Comparison of ENCODE assay signal across 27 cellular contexts in genomic region chr1:26775666-26776065, GRCh38. TPM values are rescaled to one million over a fixed set of nuclear protein-coding genes. Genes with fewer than 3 reads are reported as not detected.
DNase-seq lines count a peak whose midpoint lies in the region; ATAC-seq and TF ChIP-seq lines count a peak whose summit lies in the region.
"Had no signal": no experiment of that assay in that cellular context is flagged by ENCODE, and none has a peak within 500 bp of the region (broad histone marks: within the 10 kb centered on the region; RNA-seq: fewer than 3 reads in every experiment).

No MANE protein-coding gene starts in this region.

- no peak overlapping the region for H3K4me3 Mint-ChIP-seq in activated CD4-positive, alpha-beta T cell treated with anti-CD3 and anti-CD28 coated beads for 36 hours
- H3K4me3 Mint-ChIP-seq in HFFc6 (no peak overlapping the region), memory B cell (no peak overlapping the region)
- H3K4me3 Mint-ChIP-seq: stimulated activated naive CD8-positive, alpha-beta T cell treated with anti-CD3 and anti-CD28 coated beads, Interleukin-15, Interleukin-2, amounts not matched to agents 100 ng/mL and 50 ng/mL, for 24 hours had no signal

- H3K9me3 Mint-ChIP-seq in activated CD4-positive, alpha-beta T cell treated with anti-CD3 and anti-CD28 coated beads for 36 hours (ENCODE audit: low read depth), result no peaks in the 10 kb centered on the region
- H3K9me3 Mint-ChIP-seq in HFFc6, result no peaks in the 10 kb centered on the region
- H3K9me3 Mint-ChIP-seq in memory B cell, result no peaks in the 10 kb centered on the region
- H3K9me3 Mint-ChIP-seq: stimulated activated naive CD8-positive, alpha-beta T cell treated with anti-CD3 and anti-CD28 coated beads, Interleukin-15, Interleukin-2, amounts not matched to agents 100 ng/mL and 50 ng/mL, for 24 hours had no signal

- H3K9me3 ChIP-seq in adrenal gland (replicated peaks in 1 of 3), result no peaks in the 10 kb centered on the region

- CTCF ChIA-PET in activated CD4-positive, alpha-beta T cell treated with anti-CD3 and anti-CD28 coated beads for 36 hours (lab: Charles Lee), result no interaction called here

- POLR2A ChIA-PET in activated CD4-positive, alpha-beta T cell treated with anti-CD3 and anti-CD28 coated beads for 36 hours (lab: Charles Lee), result no interaction called here

- H3K36me3 ChIP-seq in adrenal gland (replicated peaks in 1 of 2), result peaks cover 0 to 100% of the 10 kb centered on the region in 2 donors

- intact Hi-C loops in activated CD4-positive, alpha-beta T cell treated with anti-CD3 and anti-CD28 coated beads for 36 hours (cut with DNase I, micrococcal nuclease), result no loop called here
- intact Hi-C loops in adrenal gland (cut with DNase I), result no loop called here

- TF ChIP-seq POLR2A in adrenal gland (IDR thresholded peaks at IDR 0.05), result no peak

- H3K27ac Mint-ChIP-seq in activated CD4-positive, alpha-beta T cell treated with anti-CD3 and anti-CD28 coated beads for 36 hours, result peak overlapping the region; percentile 27
- H3K27ac Mint-ChIP-seq in HFFc6, result peak overlapping the region; percentile 55
- peak overlapping the region; percentile 11 for H3K27ac Mint-ChIP-seq in memory B cell
- H3K27ac Mint-ChIP-seq: stimulated activated naive CD8-positive, alpha-beta T cell treated with anti-CD3 and anti-CD28 coated beads, Interleukin-15, Interleukin-2, amounts not matched to agents 100 ng/mL and 50 ng/mL, for 24 hours had no signal

- no peaks in the 10 kb centered on the region for H3K27me3 ChIP-seq in adrenal gland
- H3K27me3 ChIP-seq: hepatocyte had no signal

- peak overlapping the region in 2 of 5 donors; percentile 24 to 47 for H3K27ac ChIP-seq in adrenal gland
- H3K27ac ChIP-seq: coronary artery, hepatocyte, WERI-Rb-1 had no signal

- TF ChIP-seq CTCF in HFFc6 (IDR thresholded peaks at IDR 0.05), result no peak
- TF ChIP-seq CTCF in adrenal gland (IDR thresholded peaks at IDR 0.05), result no peak

- ATAC-seq in activated CD4-positive, alpha-beta T cell treated with anti-CD3 and anti-CD28 coated beads for 36 hours, result no peak
- ATAC-seq in memory B cell (ENCODE audit: low read depth), result no peak
- ATAC-seq: left colon, Panc1 had no signal

- 23 to 38% (median 28%) methylated on average over 4 of the region's 4 CpGs for WGBS in adrenal gland, 4 donors

- no peak overlapping the region for H3K4me3 ChIP-seq in adrenal gland
- H3K4me3 ChIP-seq: coronary artery, hepatocyte had no signal

- no peak for DNase-seq in activated CD4-positive, alpha-beta T cell treated with anti-CD3 and anti-CD28 coated beads for 36 hours
- DNase-seq in activated CD4-positive, alpha-beta T cell treated with anti-CD3 and anti-CD28 coated beads, Interleukin-2, amount 50 U/mL, for 48 hours, result no peak
- DNase-seq in HFFc6, result no peak
- peak in 6 of 7 donors; percentile 54 to 79 (median 66) for DNase-seq in adrenal gland
- no peak for DNase-seq in memory B cell (ENCODE audit: low spot score in 2 of 2)
- no peak for DNase-seq in NCI-H526 (lab: John Stamatoyannopoulos, UW)
- no peak for DNase-seq in D341Med (ENCODE audit: low spot score)
- DNase-seq in SKM-1 (lab: John Stamatoyannopoulos, UW; ENCODE audit: unreplicated experiment), result no peak
- DNase-seq: activated gamma-delta T cell treated with Interleukin-2 at 50 U/mL for 16 hours; AML-193; effector memory CD4-positive, alpha-beta T cell; GF-D8; left colon; mesenchymal stem cell; NCI-H1092; NCI-H187 treated with DMSO at 0.1 percent for 48 hours; NCI-H2171 treated with DMSO at 0.1 percent for 48 hours; NCI-H524 treated with DMSO at 0.1 percent for 48 hours; NK-92 treated with Interleukin-12 subunit alpha and Interleukin-12 subunit beta, amount 100 ng/mL, for 24 hours; SHP77; SW 1271; T1000; WERI-Rb-1 had no signal

- H3K36me3 Mint-ChIP-seq in activated CD4-positive, alpha-beta T cell treated with anti-CD3 and anti-CD28 coated beads for 36 hours (ENCODE audit: low read depth), result peaks cover 76% of the 10 kb centered on the region
- H3K36me3 Mint-ChIP-seq in HFFc6 (ENCODE audit: low read depth) (peaks cover 73% of the 10 kb centered on the region), memory B cell (peaks cover 55% of the 10 kb centered on the region)

- H3K27me3 Mint-ChIP-seq in activated CD4-positive, alpha-beta T cell treated with anti-CD3 and anti-CD28 coated beads for 36 hours, result no peaks in the 10 kb centered on the region
- H3K27me3 Mint-ChIP-seq in HFFc6 (ENCODE audit: insufficient read depth), result peaks cover 7% of the 10 kb centered on the region
- no peaks in the 10 kb centered on the region for H3K27me3 Mint-ChIP-seq in memory B cell
- H3K27me3 Mint-ChIP-seq: stimulated activated naive CD8-positive, alpha-beta T cell treated with anti-CD3 and anti-CD28 coated beads, Interleukin-15, Interleukin-2, amounts not matched to agents 100 ng/mL and 50 ng/mL, for 24 hours had no signal

- H3K4me1 ChIP-seq in adrenal gland (replicated peaks in 1 of 2), result peaks cover 8 to 23% of the 10 kb centered on the region in 2 donors

- peaks cover 20% of the 10 kb centered on the region for H3K4me1 Mint-ChIP-seq in activated CD4-positive, alpha-beta T cell treated with anti-CD3 and anti-CD28 coated beads for 36 hours
- H3K4me1 Mint-ChIP-seq in HFFc6 (ENCODE audit: low read depth) (peaks cover 47% of the 10 kb centered on the region), memory B cell (peaks cover 11% of the 10 kb centered on the region)

RNA-seq across cellular contexts. Expression of gene PIGV, which starts 12.1 kb away (rescaled TPM):
- 10 to 100 TPM; 12.0 to 17.2 TPM for total RNA-seq in activated CD4-positive, alpha-beta T cell treated with anti-CD3 and anti-CD28 coated beads for 36 hours
- total RNA-seq in HFFc6 (2021; fragmentation: NEBNext Ultra II Directional; extraction: Animal tissue kit (Norgen Biotek cat#: 25700)), result 10 to 100 TPM; 11.5 to 16.4 (median 13.6) TPM
- total RNA-seq in adrenal gland, result 10 to 100 TPM; 11.8 to 43.1 (median 34.4) TPM
- polyA plus RNA-seq in adrenal gland, result 10 to 100 TPM in 1 of 3 donors, 1 to 10 TPM in 2; 6.7 to 18.7 (median 8.5) TPM

RNA-seq across cellular contexts. Expression of gene ZDHHC18, which starts 50.8 kb away (rescaled TPM):
- 10 to 100 TPM; 51.6 to 66.0 TPM for total RNA-seq in activated CD4-positive, alpha-beta T cell treated with anti-CD3 and anti-CD28 coated beads for 36 hours
- total RNA-seq in HFFc6 (2021; fragmentation: NEBNext Ultra II Directional; extraction: Animal tissue kit (Norgen Biotek cat#: 25700)), result 10 to 100 TPM; 19.2 to 31.6 (median 23.8) TPM
- 10 to 100 TPM in 4 of 8 donors, 1 to 10 TPM in 4; 4.9 to 16.5 (median 10.0) TPM for total RNA-seq in adrenal gland
- 10 to 100 TPM in 2 of 3 donors, 1 to 10 TPM in 1; 5.7 to 13.4 (median 11.7) TPM for polyA plus RNA-seq in adrenal gland

Comparison
In these comparisons a context has a peak if more than half of its experiments do, and no peak if none do; other contexts are left out.
1. DNase-seq: peak in adrenal gland (6 of 7); none in activated CD4-positive, alpha-beta T cell treated with anti-CD3 and anti-CD28 coated beads for 36 hours (single experiment), activated CD4-positive, alpha-beta T cell treated with anti-CD3 and anti-CD28 coated beads, Interleukin-2, amount 50 U/mL, for 48 hours (0 of 2), HFFc6 (single experiment), memory B cell (0 of 2), NCI-H526 (0 of 2), D341Med (single experiment) and SKM-1 (single experiment).
2. Peak in every context shown above with its lines, with median percentiles within 50 percentile points of each other: H3K27ac Mint-ChIP-seq.